Comparison of ENCODE assay signal across 12 cellular contexts in the genomic region with DNA sequence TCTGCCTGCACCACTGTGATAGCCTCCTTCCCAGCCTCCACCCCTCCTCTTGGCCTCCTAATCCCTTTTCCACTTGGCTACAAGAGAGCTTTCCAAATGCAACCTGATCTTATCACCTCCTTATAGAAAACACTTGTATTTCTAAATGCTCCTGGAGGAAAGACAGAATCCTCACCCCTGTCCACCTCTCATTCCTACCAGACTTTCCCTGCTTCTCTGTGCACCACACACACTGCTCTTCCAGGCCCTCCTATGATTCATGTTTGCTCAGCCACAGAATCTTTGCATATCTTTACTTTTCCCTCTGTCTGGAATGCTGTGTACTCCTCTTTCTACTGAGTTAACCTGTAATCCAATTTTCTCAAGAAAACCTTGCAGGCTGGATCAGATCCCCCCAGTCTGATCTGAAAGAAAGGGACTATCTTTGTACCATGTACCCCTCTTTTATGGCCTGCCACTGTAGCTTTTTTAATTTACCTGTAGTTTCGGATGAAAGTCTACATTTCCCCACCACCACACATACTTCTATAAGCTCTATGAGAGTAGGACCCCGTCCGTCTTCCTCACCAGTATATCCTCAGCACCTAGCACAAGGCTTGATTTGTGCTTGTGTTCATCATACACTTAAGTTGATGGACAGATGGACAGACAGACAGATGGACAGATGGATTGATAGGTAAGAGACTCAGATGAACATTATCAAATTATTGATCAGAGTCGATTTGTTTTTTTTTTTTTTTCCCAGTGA.
A peak's percentile ranks its signal among the peaks of the same experiment; 100 is the strongest.
DNase-seq lines count a peak whose midpoint lies in the region; ATAC-seq, FAIRE-seq and TF ChIP-seq lines count a peak whose summit lies in the region.
"Had no signal": no experiment of that assay in that cellular context is flagged by ENCODE, and none has a peak within 500 bp of the region (broad histone marks: within the 10 kb centered on the region; RNA-seq: fewer than 3 reads in every experiment).

No MANE protein-coding gene starts in this region.

- DNase-seq in CD4-positive, alpha-beta memory T cell = no peak
- DNase-seq in M059J (ENCODE audit: low read depth) (peak; percentile 75), bronchial epithelial cell (ENCODE audit: low read depth) (peak; percentile 61), mucosa of descending colon (no peak), nucleus accumbens (lab: John Stamatoyannopoulos, UW) (no peak)
- no peak for DNase-seq in effector CD8-positive, alpha-beta T cell (lab: John Stamatoyannopoulos, UW)
- DNase-seq: esophagus squamous epithelium; stimulated activated naive CD8-positive, alpha-beta T cell treated with anti-CD3 and anti-CD28 coated beads, Interleukin-15, amount 100 ng/mL, for 72 hours had no signal

- intact Hi-C loops in CD4-positive, alpha-beta memory T cell (cut with micrococcal nuclease) = no loop called here
- intact Hi-C loops in mucosa of descending colon (cut with DNase I, micrococcal nuclease) = no loop called here

- peaks cover 0 to 3% of the 10 kb centered on the region in 2 donors for H3K36me3 Mint-ChIP-seq in CD4-positive, alpha-beta memory T cell

- no peaks in the 10 kb centered on the region for H3K9me3 Mint-ChIP-seq in CD4-positive, alpha-beta memory T cell
- H3K9me3 Mint-ChIP-seq: activated T-helper 2 cell treated with anti-CD3 and anti-CD28 coated beads, Interferon-gamma antibody, Interleukin-2, Interleukin-4, amounts not matched to agents 10 μg/mL and 5 μg/mL and 100 μg/mL, durations not matched to agents 14 hours and 24 hours and 36 hours had no signal

- no peak overlapping the region for H3K27ac ChIP-seq in CD4-positive, alpha-beta memory T cell (ENCODE audit: low read depth, low read length)

- no peaks in the 10 kb centered on the region for H3K9me3 ChIP-seq in CD4-positive, alpha-beta memory T cell (ENCODE audit: control insufficient read depth in 1 of 2, low read length in 2 of 2)
- no peaks in the 10 kb centered on the region for H3K9me3 ChIP-seq in mucosa of descending colon
- H3K9me3 ChIP-seq: esophagus squamous epithelium had no signal

- TF ChIP-seq CTCF in bronchial epithelial cell (IDR thresholded peaks at IDR 0.05; ENCODE audit: insufficient read depth, low read length, severe bottlenecking) = no peak
- TF ChIP-seq CTCF in mucosa of descending colon (IDR thresholded peaks at IDR 0.05) = no peak

- H3K4me1 Mint-ChIP-seq in CD4-positive, alpha-beta memory T cell = peaks cover 0 to 23% (median 17%) of the 10 kb centered on the region in 4 donors

- no peak overlapping the region for H3K4me3 ChIP-seq in CD4-positive, alpha-beta memory T cell (ENCODE audit: low read length in 2 of 2)
- H3K4me3 ChIP-seq in bronchial epithelial cell (ENCODE audit: low read depth, low read length) (no peak overlapping the region), mucosa of descending colon (no peak overlapping the region)
- H3K4me3 ChIP-seq: esophagus squamous epithelium, lung had no signal

- POLR2A ChIA-PET in CD4-positive, alpha-beta memory T cell (lab: Charles Lee; ENCODE audit: partially characterized antibody) = no interaction called here

- H3K4me1 ChIP-seq in CD4-positive, alpha-beta memory T cell (ENCODE audit: insufficient read depth, low read length) = no peaks in the 10 kb centered on the region
- H3K4me1 ChIP-seq in mucosa of descending colon (ENCODE audit: low read depth) = peaks cover 7% of the 10 kb centered on the region

- no peaks in the 10 kb centered on the region for H3K27me3 ChIP-seq in CD4-positive, alpha-beta memory T cell (ENCODE audit: insufficient read depth, low read length)
- H3K27me3 ChIP-seq in bronchial epithelial cell (ENCODE audit: control insufficient read depth, insufficient read depth, low read length) = no peaks in the 10 kb centered on the region
- H3K27me3 ChIP-seq: esophagus squamous epithelium had no signal

- H3K4me3 Mint-ChIP-seq in CD4-positive, alpha-beta memory T cell = no peak overlapping the region
- H3K4me3 Mint-ChIP-seq: stimulated activated naive CD8-positive, alpha-beta T cell treated with anti-CD3 and anti-CD28 coated beads, Interleukin-15, amount 100 ng/mL, for 72 hours had no signal

- no peak for FAIRE-seq in bronchial epithelial cell (lab: Jason Lieb, UNC)

- peak overlapping the region in 4 of 7 donors; percentile 6 to 58 (median 44) for H3K27ac Mint-ChIP-seq in CD4-positive, alpha-beta memory T cell
- H3K27ac Mint-ChIP-seq: activated T-helper 2 cell treated with anti-CD3 and anti-CD28 coated beads, Interferon-gamma antibody, Interleukin-2, Interleukin-4, amounts not matched to agents 10 μg/mL and 5 μg/mL and 100 μg/mL, durations not matched to agents 14 hours and 24 hours and 36 hours had no signal

- CTCF ChIA-PET in CD4-positive, alpha-beta memory T cell (lab: Charles Lee; ENCODE audit: partially characterized antibody) = interaction anchor here (1.4 kb wide), 1 partner anchor 13 kb away, joined by 3 read pairs; no protein-coding TSS in a partner anchor

- H3K36me3 ChIP-seq in CD4-positive, alpha-beta memory T cell (ENCODE audit: insufficient read depth, low read length) = no peaks in the 10 kb centered on the region
- H3K36me3 ChIP-seq in bronchial epithelial cell (ENCODE audit: control insufficient read depth, insufficient read depth, low read length) (no peaks in the 10 kb centered on the region), mucosa of descending colon (ENCODE audit: low read depth) (no peaks in the 10 kb centered on the region)
- H3K36me3 ChIP-seq: esophagus squamous epithelium had no signal

- ATAC-seq in mucosa of descending colon = peak; percentile 42
- ATAC-seq in HG03097 (IDR thresholded peaks at IDR 0.05; ENCODE audit: low FRiP score, unreplicated experiment) = no peak
- ATAC-seq in esophagus mucosa = no peak
- ATAC-seq: stimulated activated naive CD8-positive, alpha-beta T cell treated with anti-CD3 and anti-CD28 coated beads, Interleukin-15, amount 100 ng/mL, for 72 hours had no signal

- H3K27me3 Mint-ChIP-seq in CD4-positive, alpha-beta memory T cell = no peaks in the 10 kb centered on the region
- H3K27me3 Mint-ChIP-seq: stimulated activated naive CD8-positive, alpha-beta T cell treated with anti-CD3 and anti-CD28 coated beads, Interleukin-15, amount 100 ng/mL, for 72 hours had no signal

Comparison
In these comparisons a context has a peak if more than half of its experiments do, and no peak if none do; other contexts are left out.
1. DNase-seq: peak in M059J (single experiment) and bronchial epithelial cell (single experiment); none in CD4-positive, alpha-beta memory T cell (0 of 5), mucosa of descending colon (0 of 3), nucleus accumbens (0 of 56) and effector CD8-positive, alpha-beta T cell (single experiment).